Comparison of ENCODE assay signal across 18 cellular contexts in genomic region chr10:83541096-83541495, GRCh38.
"Had no signal": no experiment of that assay in that cellular context is flagged by ENCODE, and none has a peak within 500 bp of the region (broad histone marks: within the 10 kb centered on the region; RNA-seq: fewer than 3 reads in every experiment).

No MANE protein-coding gene starts in this region.

- H3K27me3 Mint-ChIP-seq: activated naive CD8-positive, alpha-beta T cell; brain; naive thymus-derived CD8-positive, alpha-beta T cell had no signal

- H3K4me3 ChIP-seq: coronary artery, esophagus muscularis mucosa, gastroesophageal sphincter, suprapubic skin, upper lobe of left lung had no signal

- H3K4me3 Mint-ChIP-seq: activated naive CD8-positive, alpha-beta T cell; activated T-helper 1 cell treated with anti-CD3 and anti-CD28 coated beads, Interleukin-12 subunit alpha, Interleukin-12 subunit beta, Interleukin-2, Interleukin-4 antibody, amounts not matched to agents 30 ng/mL and 10 ng/mL and 1 ng/mL, durations not matched to agents 14 hours and 24 hours and 36 hours; brain; naive thymus-derived CD8-positive, alpha-beta T cell; T-helper 2 cell treated with Interferon-gamma antibody and Interleukin-4, amounts not matched to agents 5 μg/mL and 100 μg/mL, for 36 hours had no signal

- H3K9me3 ChIP-seq: esophagus muscularis mucosa, gastroesophageal sphincter, suprapubic skin, upper lobe of left lung had no signal

- DNase-seq: activated CD4-positive, alpha-beta T cell treated with anti-CD3 and anti-CD28 coated beads, Interleukin-2, amount 50 U/mL, for 48 hours; activated T-cell treated with anti-CD3 and anti-CD28 coated beads for 4 hours; amniotic stem cell; central memory CD4-positive, alpha-beta T cell; effector CD4-positive, alpha-beta T cell; mesendoderm; naive thymus-derived CD8-positive, alpha-beta T cell; stimulated activated CD4-positive, alpha-beta T cell treated with anti-CD3 and anti-CD28 coated beads, Interleukin-2, amount 100 ng/mL, for 24 hours; stimulated activated naive CD8-positive, alpha-beta T cell treated with anti-CD3 and anti-CD28 coated beads, Interleukin-15, Interleukin-2, amounts not matched to agents 100 U/mL and 50 U/mL, for 24 hours; upper lobe of left lung had no signal

- H3K9me3 Mint-ChIP-seq: activated T-helper 1 cell treated with anti-CD3 and anti-CD28 coated beads, Interleukin-12 subunit alpha, Interleukin-12 subunit beta, Interleukin-2, Interleukin-4 antibody, amounts not matched to agents 30 ng/mL and 10 ng/mL and 1 ng/mL, durations not matched to agents 14 hours and 24 hours and 36 hours had no signal

- H3K36me3 Mint-ChIP-seq: activated naive CD8-positive, alpha-beta T cell; brain; naive thymus-derived CD8-positive, alpha-beta T cell had no signal

- H3K4me1 Mint-ChIP-seq: naive thymus-derived CD8-positive, alpha-beta T cell had no signal

- H3K27ac Mint-ChIP-seq: activated naive CD8-positive, alpha-beta T cell; activated T-helper 1 cell treated with anti-CD3 and anti-CD28 coated beads, Interleukin-12 subunit alpha, Interleukin-12 subunit beta, Interleukin-2, Interleukin-4 antibody, amounts not matched to agents 30 ng/mL and 10 ng/mL and 1 ng/mL, durations not matched to agents 14 hours and 24 hours and 36 hours; naive thymus-derived CD8-positive, alpha-beta T cell; T-helper 2 cell treated with Interferon-gamma antibody and Interleukin-4, amounts not matched to agents 5 μg/mL and 100 μg/mL, for 36 hours had no signal

- H3K27me3 ChIP-seq: esophagus muscularis mucosa, gastroesophageal sphincter, suprapubic skin, upper lobe of left lung had no signal

- H3K36me3 ChIP-seq: esophagus muscularis mucosa, gastroesophageal sphincter, suprapubic skin, upper lobe of left lung had no signal

- H3K4me1 ChIP-seq: upper lobe of left lung had no signal

- H3K27ac ChIP-seq: coronary artery, suprapubic skin, upper lobe of left lung had no signal
